ENCODE assay signal across 1 cellular context in the genomic region with DNA sequence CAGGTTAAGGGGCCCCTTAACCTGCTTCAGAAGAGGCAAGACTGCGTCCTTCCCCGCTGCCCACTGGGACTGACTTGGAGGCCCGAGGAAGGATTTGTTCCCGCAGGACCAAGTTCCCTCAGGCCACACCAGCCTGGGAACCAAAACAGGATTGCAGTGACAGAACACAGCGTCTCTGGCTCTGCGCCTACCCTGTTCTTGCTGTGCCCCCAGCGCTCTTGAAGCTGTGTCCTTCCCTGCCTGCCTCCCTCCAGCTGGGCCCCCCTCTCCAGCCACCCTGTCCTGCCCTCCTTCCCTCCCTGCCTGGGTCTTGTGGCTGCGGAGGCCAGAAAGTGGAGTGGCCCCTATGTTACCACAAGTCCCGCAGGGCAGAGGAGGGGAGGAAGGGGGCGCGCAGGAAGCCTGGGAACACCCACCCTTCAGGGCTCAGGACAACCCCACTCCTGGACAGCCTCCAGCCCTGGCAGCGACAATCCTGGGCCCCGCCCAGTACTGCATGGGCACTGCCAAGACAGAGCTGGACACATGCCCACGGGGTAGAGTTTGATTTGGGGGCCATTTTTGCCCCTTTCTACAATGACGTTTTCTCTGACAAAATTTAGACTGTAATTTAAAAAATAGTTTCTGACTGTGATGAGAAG.
TF ChIP-seq lines count a peak whose summit lies in the region.

No MANE protein-coding gene starts in this region.

TF ChIP-seq in HepG2, 621 proteins besides CTCF, POLR2A, EP300 and RAD21 (continued from another document):
- TF ChIP-seq, protein P1, sequence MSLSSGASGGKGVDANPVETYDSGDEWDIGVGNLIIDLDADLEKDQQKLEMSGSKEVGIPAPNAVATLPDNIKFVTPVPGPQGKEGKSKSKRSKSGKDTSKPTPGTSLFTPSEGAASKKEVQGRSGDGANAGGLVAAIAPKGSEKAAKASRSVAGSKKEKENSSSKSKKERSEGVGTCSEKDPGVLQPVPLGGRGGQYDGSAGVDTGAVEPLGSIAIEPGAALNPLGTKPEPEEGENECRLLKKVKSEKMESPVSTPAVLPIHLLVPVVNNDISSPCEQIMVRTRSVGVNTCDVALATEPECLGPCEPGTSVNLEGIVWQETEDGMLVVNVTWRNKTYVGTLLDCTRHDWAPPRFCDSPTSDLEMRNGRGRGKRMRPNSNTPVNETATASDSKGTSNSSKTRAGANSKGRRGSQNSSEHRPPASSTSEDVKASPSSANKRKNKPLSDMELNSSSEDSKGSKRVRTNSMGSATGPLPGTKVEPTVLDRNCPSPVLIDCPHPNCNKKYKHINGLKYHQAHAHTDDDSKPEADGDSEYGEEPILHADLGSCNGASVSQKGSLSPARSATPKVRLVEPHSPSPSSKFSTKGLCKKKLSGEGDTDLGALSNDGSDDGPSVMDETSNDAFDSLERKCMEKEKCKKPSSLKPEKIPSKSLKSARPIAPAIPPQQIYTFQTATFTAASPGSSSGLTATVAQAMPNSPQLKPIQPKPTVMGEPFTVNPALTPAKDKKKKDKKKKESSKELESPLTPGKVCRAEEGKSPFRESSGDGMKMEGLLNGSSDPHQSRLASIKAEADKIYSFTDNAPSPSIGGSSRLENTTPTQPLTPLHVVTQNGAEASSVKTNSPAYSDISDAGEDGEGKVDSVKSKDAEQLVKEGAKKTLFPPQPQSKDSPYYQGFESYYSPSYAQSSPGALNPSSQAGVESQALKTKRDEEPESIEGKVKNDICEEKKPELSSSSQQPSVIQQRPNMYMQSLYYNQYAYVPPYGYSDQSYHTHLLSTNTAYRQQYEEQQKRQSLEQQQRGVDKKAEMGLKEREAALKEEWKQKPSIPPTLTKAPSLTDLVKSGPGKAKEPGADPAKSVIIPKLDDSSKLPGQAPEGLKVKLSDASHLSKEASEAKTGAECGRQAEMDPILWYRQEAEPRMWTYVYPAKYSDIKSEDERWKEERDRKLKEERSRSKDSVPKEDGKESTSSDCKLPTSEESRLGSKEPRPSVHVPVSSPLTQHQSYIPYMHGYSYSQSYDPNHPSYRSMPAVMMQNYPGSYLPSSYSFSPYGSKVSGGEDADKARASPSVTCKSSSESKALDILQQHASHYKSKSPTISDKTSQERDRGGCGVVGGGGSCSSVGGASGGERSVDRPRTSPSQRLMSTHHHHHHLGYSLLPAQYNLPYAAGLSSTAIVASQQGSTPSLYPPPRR (CRISPR knock-in tag; IDR thresholded peaks at IDR 0.05; ENCODE audit: borderline replicate concordance): no peak
- TF ChIP-seq, protein P2, sequence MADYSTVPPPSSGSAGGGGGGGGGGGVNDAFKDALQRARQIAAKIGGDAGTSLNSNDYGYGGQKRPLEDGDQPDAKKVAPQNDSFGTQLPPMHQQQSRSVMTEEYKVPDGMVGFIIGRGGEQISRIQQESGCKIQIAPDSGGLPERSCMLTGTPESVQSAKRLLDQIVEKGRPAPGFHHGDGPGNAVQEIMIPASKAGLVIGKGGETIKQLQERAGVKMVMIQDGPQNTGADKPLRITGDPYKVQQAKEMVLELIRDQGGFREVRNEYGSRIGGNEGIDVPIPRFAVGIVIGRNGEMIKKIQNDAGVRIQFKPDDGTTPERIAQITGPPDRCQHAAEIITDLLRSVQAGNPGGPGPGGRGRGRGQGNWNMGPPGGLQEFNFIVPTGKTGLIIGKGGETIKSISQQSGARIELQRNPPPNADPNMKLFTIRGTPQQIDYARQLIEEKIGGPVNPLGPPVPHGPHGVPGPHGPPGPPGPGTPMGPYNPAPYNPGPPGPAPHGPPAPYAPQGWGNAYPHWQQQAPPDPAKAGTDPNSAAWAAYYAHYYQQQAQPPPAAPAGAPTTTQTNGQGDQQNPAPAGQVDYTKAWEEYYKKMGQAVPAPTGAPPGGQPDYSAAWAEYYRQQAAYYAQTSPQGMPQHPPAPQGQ (CRISPR knock-in tag; IDR thresholded peaks at IDR 0.05; ENCODE audit: borderline replicate concordance): no peak
- TF ChIP-seq SP4 (CRISPR knock-in tag; IDR thresholded peaks at IDR 0.05): no peak
- TF ChIP-seq ZNF564 (CRISPR knock-in tag; IDR thresholded peaks at IDR 0.05): no peak
- TF ChIP-seq ZNF547 (CRISPR knock-in tag; IDR thresholded peaks at IDR 0.05): no peak
- no peak for TF ChIP-seq ZNF746 (CRISPR knock-in tag; IDR thresholded peaks at IDR 0.05)
- no peak for TF ChIP-seq ZNF205 (CRISPR knock-in tag; IDR thresholded peaks at IDR 0.05)
- no peak for TF ChIP-seq MATR3 (CRISPR knock-in tag; IDR thresholded peaks at IDR 0.05)
- no peak for TF ChIP-seq ZNF598 (CRISPR knock-in tag; IDR thresholded peaks at IDR 0.05; ENCODE audit: borderline replicate concordance)
- TF ChIP-seq HMG20B (CRISPR knock-in tag; conservative IDR thresholded peaks at IDR 0.05): no peak
- TF ChIP-seq ZNF12 (CRISPR knock-in tag; IDR thresholded peaks at IDR 0.05): no peak
- TF ChIP-seq TBP (CRISPR knock-in tag; IDR thresholded peaks at IDR 0.05): no peak
- TF ChIP-seq BRCA1 (CRISPR knock-in tag; IDR thresholded peaks at IDR 0.05): no peak
TF ChIP-seq in HepG2: peak in this region for 0.
